11 cellular contexts compared by ENCODE assay signal in genomic region chr17:51703364-51704341, GRCh38.
DNase-seq lines count a peak whose midpoint lies in the region; ATAC-seq, FAIRE-seq and TF ChIP-seq lines count a peak whose summit lies in the region.
"Had no signal": no experiment of that assay in that cellular context is flagged by ENCODE, and none has a peak within 500 bp of the region (broad histone marks: within the 10 kb centered on the region; RNA-seq: fewer than 3 reads in every experiment).

No MANE protein-coding gene starts in this region.

- H3K4me3 ChIP-seq in GM23248 = no peak overlapping the region
- H3K4me3 ChIP-seq in astrocyte (ENCODE audit: insufficient read depth, low read depth, low read length) = no peak overlapping the region
- H3K4me3 ChIP-seq: spleen had no signal

- WGBS in GM23248 (ENCODE audit: low coverage in 1 of 2, low lambda C conversion rate in 2 of 2, missing lambda C conversion rate in 2 of 2), 2 experiments = 16 to 18% methylated on average over 8 of the region's 8 CpGs

- no peaks in the 10 kb centered on the region for H3K4me1 Mint-ChIP-seq in astrocyte (ENCODE audit: low read depth, unreplicated experiment)
- no peaks in the 10 kb centered on the region for H3K4me1 Mint-ChIP-seq in activated CD4-positive, alpha-beta T cell treated with anti-CD3 and anti-CD28 coated beads, Interleukin-2, amount 10 ng/mL, durations not matched to agents 24 days and 14 days
- H3K4me1 Mint-ChIP-seq: naive thymus-derived CD8-positive, alpha-beta T cell had no signal

- peak; percentile 88 for ATAC-seq in Right ventricle myocardium superior (ENCODE audit: poor library complexity)
- ATAC-seq in HG03571 (IDR thresholded peaks at IDR 0.05; ENCODE audit: unreplicated experiment) = no peak
- ATAC-seq: naive thymus-derived CD8-positive, alpha-beta T cell had no signal

- no peak overlapping the region for H2AFZ ChIP-seq in GM23248
- H2AFZ ChIP-seq in astrocyte (ENCODE audit: low read depth, low read length) = no peak overlapping the region

- H3K4me2 ChIP-seq in GM23248 (ENCODE audit: unreplicated experiment) = no peak overlapping the region
- no peak overlapping the region for H3K4me2 ChIP-seq in astrocyte (ENCODE audit: low read length)

- H3K4me1 ChIP-seq in GM23248 (ENCODE audit: insufficient read depth) (no peaks in the 10 kb centered on the region), astrocyte (ENCODE audit: insufficient read depth, low read length) (no peaks in the 10 kb centered on the region)
- H3K4me1 ChIP-seq: spleen had no signal

- H3K9me3 Mint-ChIP-seq in astrocyte (ENCODE audit: unreplicated experiment) = no peaks in the 10 kb centered on the region
- H3K9me3 Mint-ChIP-seq in activated CD4-positive, alpha-beta T cell treated with anti-CD3 and anti-CD28 coated beads, Interleukin-2, amount 10 ng/mL, durations not matched to agents 24 days and 14 days = no peaks in the 10 kb centered on the region
- H3K9me3 Mint-ChIP-seq: naive thymus-derived CD8-positive, alpha-beta T cell had no signal

- H3K36me3 Mint-ChIP-seq in astrocyte (ENCODE audit: low read depth, unreplicated experiment) = no peaks in the 10 kb centered on the region
- H3K36me3 Mint-ChIP-seq in activated CD4-positive, alpha-beta T cell treated with anti-CD3 and anti-CD28 coated beads, Interleukin-2, amount 10 ng/mL, durations not matched to agents 24 days and 14 days (ENCODE audit: low read depth) = no peaks in the 10 kb centered on the region
- H3K36me3 Mint-ChIP-seq: naive thymus-derived CD8-positive, alpha-beta T cell had no signal

- no peak overlapping the region for H3K9ac ChIP-seq in GM23248
- no peak overlapping the region for H3K9ac ChIP-seq in astrocyte (ENCODE audit: low read length)

- H3K9me3 ChIP-seq in GM23248 (ENCODE audit: low read depth) (no peaks in the 10 kb centered on the region), astrocyte (ENCODE audit: insufficient read depth, low read depth, low read length) (no peaks in the 10 kb centered on the region)
- H3K9me3 ChIP-seq: spleen had no signal

- intact Hi-C loops in Right ventricle myocardium superior (cut with DNase I) (no loop called here), posterior vena cava (cut with DNase I) (no loop called here)
- intact Hi-C loops in activated CD4-positive, alpha-beta T cell treated with anti-CD3 and anti-CD28 coated beads, Interleukin-2, amount 10 ng/mL, durations not matched to agents 24 days and 14 days (cut with micrococcal nuclease) = no loop called here

- H4K20me1 ChIP-seq in GM23248 (ENCODE audit: insufficient read depth) (no peaks in the 10 kb centered on the region), astrocyte (ENCODE audit: insufficient read depth, low read length) (no peaks in the 10 kb centered on the region)

- no peak overlapping the region for H3K27ac Mint-ChIP-seq in astrocyte (ENCODE audit: unreplicated experiment)
- H3K27ac Mint-ChIP-seq in activated CD4-positive, alpha-beta T cell treated with anti-CD3 and anti-CD28 coated beads, Interleukin-2, amount 10 ng/mL, durations not matched to agents 24 days and 14 days = no peak overlapping the region
- H3K27ac Mint-ChIP-seq: naive thymus-derived CD8-positive, alpha-beta T cell had no signal

- FAIRE-seq in astrocyte (lab: Jason Lieb, UNC) = no peak

- H3K27ac ChIP-seq in GM23248 = no peak overlapping the region
- no peak overlapping the region for H3K27ac ChIP-seq in astrocyte (ENCODE audit: low read depth, low read length)
- H3K27ac ChIP-seq: spleen had no signal

- H3K27me3 ChIP-seq in GM23248 (replicated peaks; ENCODE audit: insufficient read depth) (no peaks in the 10 kb centered on the region), astrocyte (ENCODE audit: insufficient read depth, low read length) (no peaks in the 10 kb centered on the region)

- in situ Hi-C loops in GM23248 (cut with MboI) = no loop called here

- no peak for TF ChIP-seq CTCF in astrocyte (IDR thresholded peaks at IDR 0.05; ENCODE audit: insufficient read depth, low read depth, low read length)

- H3K27me3 Mint-ChIP-seq in astrocyte (ENCODE audit: low read depth, unreplicated experiment) = no peaks in the 10 kb centered on the region
- H3K27me3 Mint-ChIP-seq in activated CD4-positive, alpha-beta T cell treated with anti-CD3 and anti-CD28 coated beads, Interleukin-2, amount 10 ng/mL, durations not matched to agents 24 days and 14 days = no peaks in the 10 kb centered on the region

- no peaks in the 10 kb centered on the region for H3K79me2 ChIP-seq in GM23248 (ENCODE audit: insufficient read depth)
- no peaks in the 10 kb centered on the region for H3K79me2 ChIP-seq in astrocyte (ENCODE audit: insufficient read depth, low read length)

- H3K9me2 ChIP-seq in GM23248 (ENCODE audit: insufficient read depth) = no peaks in the 10 kb centered on the region

- H3K4me3 Mint-ChIP-seq in astrocyte (ENCODE audit: unreplicated experiment) = no peak overlapping the region
- H3K4me3 Mint-ChIP-seq in activated CD4-positive, alpha-beta T cell treated with anti-CD3 and anti-CD28 coated beads, Interleukin-2, amount 10 ng/mL, durations not matched to agents 24 days and 14 days = no peak overlapping the region
- H3K4me3 Mint-ChIP-seq: naive thymus-derived CD8-positive, alpha-beta T cell had no signal

- H3F3A ChIP-seq in GM23248 (ENCODE audit: insufficient read depth) = no peaks in the 10 kb centered on the region

- H3K36me3 ChIP-seq in GM23248 (ENCODE audit: low read depth) (no peaks in the 10 kb centered on the region), astrocyte (ENCODE audit: insufficient read depth, low read length) (no peaks in the 10 kb centered on the region)
- H3K36me3 ChIP-seq: spleen had no signal

- DNase-seq in GM23248 = peak; percentile 40
- DNase-seq in astrocyte (ENCODE audit: low read depth) = peak; percentile 61
- DNase-seq in Right ventricle myocardium superior = peak; percentile 74
- DNase-seq in posterior vena cava (ENCODE audit: low spot score) = peak; percentile 91
- DNase-seq in T-helper 1 cell = no peak
- DNase-seq in activated CD4-positive, alpha-beta T cell treated with anti-CD3 and anti-CD28 coated beads, Interleukin-2, amount 10 ng/mL, durations not matched to agents 24 days and 14 days = no peak
- DNase-seq in NCI-H2227 treated with DMSO at 0.1 percent for 48 hours (lab: John Stamatoyannopoulos, UW) = no peak
- DNase-seq: Karpas-422; naive thymus-derived CD8-positive, alpha-beta T cell; spleen had no signal

Comparison
In these comparisons a context has a peak if more than half of its experiments do, and no peak if none do; other contexts are left out.
1. DNase-seq: peak in GM23248 (single experiment), astrocyte (single experiment), Right ventricle myocardium superior (single experiment) and posterior vena cava (single experiment); none in T-helper 1 cell (0 of 5), activated CD4-positive, alpha-beta T cell treated with anti-CD3 and anti-CD28 coated beads, Interleukin-2, amount 10 ng/mL, durations not matched to agents 24 days and 14 days (single experiment) and NCI-H2227 treated with DMSO at 0.1 percent for 48 hours (single experiment).